8 cellular contexts compared by ENCODE assay signal in genomic region chr17:18217412-18218015, GRCh38. TPM values are rescaled to one million over a fixed set of nuclear protein-coding genes. Genes with fewer than 3 reads are reported as not detected.
DNase-seq lines count a peak whose midpoint lies in the region; ATAC-seq and TF ChIP-seq lines count a peak whose summit lies in the region.

No MANE protein-coding gene starts in this region.

- H3K27ac Mint-ChIP-seq in naive B cell = peak overlapping the region in 1 of 6 donors; percentile 47

- H3K4me1 Mint-ChIP-seq in naive B cell = peaks cover 6 to 14% (median 8%) of the 10 kb centered on the region in 3 donors

- H3K27me3 Mint-ChIP-seq in naive B cell = no peaks in the 10 kb centered on the region

- no peaks in the 10 kb centered on the region for H3K36me3 Mint-ChIP-seq in naive B cell

- DNase-seq in AG20443 (ENCODE audit: low spot score) (peak; percentile 89), H4 (ENCODE audit: low spot score) (peak; percentile 51), NOMO-1 treated with dmso at 0.1 percent for 144 hours (lab: John Stamatoyannopoulos, UW; ENCODE audit: unreplicated experiment) (peak; percentile 20), epithelial cell of proximal tubule (ENCODE audit: low read depth) (no peak), naive B cell (peak; percentile 58)
- peak; percentile 75 for DNase-seq in activated CD8-positive, alpha-beta memory T cell treated with anti-CD3 and anti-CD28 coated beads, Interleukin-2, amount 50 U/mL, for 4 hours
- peak; percentile 44 to 46 for DNase-seq in stimulated activated CD8-positive, alpha-beta memory T cell treated with anti-CD3 and anti-CD28 coated beads, Interleukin-7, amount 100 ng/mL, for 48 hours (ENCODE audit: extremely low read depth in 1 of 2, low read depth in 1 of 2)

- no peak overlapping the region for H3K4me3 Mint-ChIP-seq in naive B cell

- peak; percentile 84 to 95 for ATAC-seq in naive B cell (ENCODE audit: low read depth in 2 of 2)
- no peak for ATAC-seq in HG02852 (IDR thresholded peaks at IDR 0.05; ENCODE audit: unreplicated experiment)

- TF ChIP-seq CTCF in epithelial cell of proximal tubule (conservative IDR thresholded peaks at IDR 0.05; ENCODE audit: low read depth, low read length) = peak; percentile 96

- no peaks in the 10 kb centered on the region for H3K9me3 Mint-ChIP-seq in naive B cell

- no peak overlapping the region for H3K4me3 ChIP-seq in epithelial cell of proximal tubule (ENCODE audit: low read depth, low read length)

RNA-seq across cellular contexts. Expression of gene LLGL1, which starts 7.9 kb away (rescaled TPM):
- total RNA-seq in H4 (2014; rRNA removed; shearing (Covaris generic)) = 12.1 and 14.0 TPM in 2 replicates
- total RNA-seq in epithelial cell of proximal tubule = 46.1 and 65.3 TPM in 2 replicates
- 1 to 10 TPM in 2 of 6 donors, under 1 TPM in 3, not detected in 1; 0.38 to 1.4 (median 0.86) TPM for polyA plus RNA-seq in naive B cell (ENCODE audit: low read depth in 6 of 6)

RNA-seq across cellular contexts. Expression of gene ALKBH5, which starts 33.9 kb away (rescaled TPM):
- 58.2 and 63.1 TPM in 2 replicates for total RNA-seq in H4 (2014; rRNA removed; shearing (Covaris generic))
- total RNA-seq in epithelial cell of proximal tubule = 81.2 and 101 TPM in 2 replicates
- 100 to 1,000 TPM; 124 to 169 (median 146) TPM for polyA plus RNA-seq in naive B cell (ENCODE audit: low read depth in 6 of 6)

RNA-seq across cellular contexts. Expression of gene FLII, which starts 41.0 kb away (rescaled TPM):
- total RNA-seq in H4 (2014; rRNA removed; shearing (Covaris generic)) = 128 and 139 TPM in 2 replicates
- total RNA-seq in epithelial cell of proximal tubule = 425 and 531 TPM in 2 replicates
- polyA plus RNA-seq in naive B cell (ENCODE audit: low read depth in 6 of 6) = 100 to 1,000 TPM in 3 of 6 donors, 10 to 100 TPM in 3; 80.0 to 169 (median 98.4) TPM

RNA-seq across cellular contexts. Expression of gene MIEF2, which starts 42.9 kb away (rescaled TPM):
- total RNA-seq in H4 (2014; rRNA removed; shearing (Covaris generic)) = 4.1 and 5.0 TPM in 2 replicates
- total RNA-seq in epithelial cell of proximal tubule = 43.1 and 48.0 TPM in 2 replicates
- polyA plus RNA-seq in naive B cell (ENCODE audit: low read depth in 6 of 6) = 10 to 100 TPM in 3 of 6 donors, 1 to 10 TPM in 3; 3.2 to 13.8 (median 9.9) TPM
